ENCODE assay signal across 1 cellular context in genomic region chr10:58266826-58267712, GRCh38.
TF ChIP-seq lines count a peak whose summit lies in the region.

No MANE protein-coding gene starts in this region.

TF ChIP-seq in H1, 55 proteins besides CTCF, POLR2A, EP300 and RAD21:
- TF ChIP-seq TBP (IDR thresholded peaks at IDR 0.05; ENCODE audit: low read depth, low read length): no peak
- TF ChIP-seq HDAC2 (IDR thresholded peaks at IDR 0.05; ENCODE audit: borderline replicate concordance in 1 of 2, low read depth in 2 of 2, low read length in 2 of 2): peak in 1 of 2 experiments; percentile 52; a peak in 1 of 4 replicates
- peak; percentile 27 for TF ChIP-seq SAP30 (IDR thresholded peaks at IDR 0.05; ENCODE audit: insufficient read depth, insufficient replicate concordance, low read length)
- TF ChIP-seq PHF8 (conservative IDR thresholded peaks at IDR 0.05; ENCODE audit: low read depth, low read length): peak; percentile 44
- no peak for TF ChIP-seq SP1 (IDR thresholded peaks at IDR 0.05; ENCODE audit: low read depth, low read length)
- TF ChIP-seq TAF1 (IDR thresholded peaks at IDR 0.05; ENCODE audit: low read depth, low read length): 0 out of 2 replicates have a peak, but pooled peaks have one; percentile 3
- TF ChIP-seq ASH2L (IDR thresholded peaks at IDR 0.05; ENCODE audit: low read length): peak; percentile 90
- TF ChIP-seq SIN3A (conservative IDR thresholded peaks at IDR 0.05 in 1 of 2, IDR thresholded peaks at IDR 0.05 in 1 of 2; ENCODE audit: low read depth in 1 of 2, low read length in 2 of 2): peak in 1 of 2 experiments; percentile 58; a peak in 1 of 4 replicates
- TF ChIP-seq KDM4A (IDR thresholded peaks at IDR 0.05; ENCODE audit: low read depth, low read length, severe bottlenecking): peak; percentile 83
- TF ChIP-seq POU5F1 (IDR thresholded peaks at IDR 0.05; ENCODE audit: low read depth, low read length): no peak
- TF ChIP-seq MAX (IDR thresholded peaks at IDR 0.05): peak; percentile 66
